Comparison of ENCODE assay signal across 13 cellular contexts in the genomic region with DNA sequence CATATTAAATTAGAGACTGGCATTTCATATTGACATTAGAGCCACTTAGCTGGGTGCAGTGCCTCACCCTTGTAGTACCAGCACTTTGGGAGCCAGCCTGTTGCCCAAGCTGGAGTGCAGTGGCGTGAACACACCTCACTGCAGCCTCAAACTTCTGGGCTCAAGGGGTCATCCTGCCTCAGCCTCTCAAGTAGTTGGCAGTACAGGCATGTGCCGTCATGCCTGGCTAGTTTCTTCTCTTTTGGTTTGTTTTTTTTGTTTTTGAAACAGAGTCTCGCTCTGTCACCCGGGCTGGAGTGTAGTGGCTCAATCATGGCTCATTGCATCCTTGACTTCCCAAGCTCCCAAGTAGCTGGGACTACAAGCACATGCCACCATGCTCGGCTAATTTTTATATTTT. TPM values are rescaled to one million over a fixed set of nuclear protein-coding genes. Genes with fewer than 3 reads are reported as not detected.
"Had no signal": no experiment of that assay in that cellular context is flagged by ENCODE, and none has a peak within 500 bp of the region (broad histone marks: within the 10 kb centered on the region; RNA-seq: fewer than 3 reads in every experiment).

No MANE protein-coding gene starts in this region.

- H3K27ac ChIP-seq: breast epithelium had no signal

- ATAC-seq: activated T-cell treated with anti-CD3 and anti-CD28 coated beads, Interleukin-2, amount 50 U/mL, for 4 hours; naive thymus-derived CD4-positive, alpha-beta T cell; right cardiac atrium; stimulated activated memory B cell treated with anti-CD40 and anti-IgM and Interleukin-4, amounts not matched to agents 10 μg/mL and 1 μg/mL and 100 μg/mL, for 72 hours had no signal

- H3K9me3 ChIP-seq: breast epithelium had no signal

- DNase-seq: activated gamma-delta T cell treated with Interleukin-2 at 50 U/mL for 16 hours; activated naive CD8-positive, alpha-beta T cell treated with anti-CD3 and anti-CD28 coated beads for 36 hours; activated T-cell treated with anti-CD3 and anti-CD28 coated beads, Interleukin-2, amount 50 U/mL, for 4 hours; aorta; endodermal cell; hippocampal formation; naive thymus-derived CD4-positive, alpha-beta T cell; right cardiac atrium; trophoblast cell had no signal

- H3K36me3 ChIP-seq: breast epithelium had no signal

- H3K4me1 ChIP-seq: breast epithelium had no signal

- H3K4me3 ChIP-seq: breast epithelium, lung had no signal

RNA-seq across cellular contexts. Expression of gene PPM1E, which starts 8.7 kb away (rescaled TPM):
- total RNA-seq: mononuclear cell had no signal
- polyA plus RNA-seq: aorta; naive thymus-derived CD4-positive, alpha-beta T cell had no signal
